Comparison of ENCODE assay signal across 9 cellular contexts in the genomic region with DNA sequence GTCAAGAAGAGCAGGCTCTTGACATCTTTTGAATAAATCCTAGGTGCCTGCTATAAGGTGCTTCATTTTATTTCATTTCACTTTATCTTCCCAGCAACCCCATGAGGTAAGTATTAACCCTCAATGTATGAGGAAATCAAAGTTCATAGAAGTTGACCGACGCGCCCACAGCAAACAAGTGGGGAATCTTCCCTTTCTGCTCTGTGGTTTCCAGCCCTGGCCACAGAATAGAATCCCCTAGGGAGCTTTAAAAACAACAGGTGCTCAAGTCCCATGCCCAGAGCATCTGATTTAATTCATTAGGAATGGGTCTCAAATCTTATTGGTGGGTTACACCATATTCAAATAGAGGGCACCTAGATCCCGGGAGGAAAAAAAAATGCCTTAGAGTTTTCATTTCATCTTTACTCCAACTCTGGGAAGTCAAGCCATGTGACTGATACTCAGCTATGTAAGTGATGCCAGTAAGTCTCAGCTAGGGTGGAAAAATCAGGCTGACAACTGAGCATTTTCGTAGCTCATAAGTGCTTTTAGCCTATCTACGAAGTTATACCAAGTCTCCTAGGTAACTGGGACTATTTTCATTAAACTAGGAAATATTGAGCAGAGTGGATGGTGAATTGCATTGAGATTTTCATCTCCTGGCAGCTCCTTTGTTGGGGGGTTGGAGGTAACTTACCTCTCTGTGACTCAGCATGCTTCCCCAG.
DNase-seq lines count a peak whose midpoint lies in the region; ATAC-seq and TF ChIP-seq lines count a peak whose summit lies in the region.
"Had no signal": no experiment of that assay in that cellular context is flagged by ENCODE, and none has a peak within 500 bp of the region (broad histone marks: within the 10 kb centered on the region; RNA-seq: fewer than 3 reads in every experiment).

No MANE protein-coding gene starts in this region.

- no peak overlapping the region for H3K4me3 ChIP-seq in naive thymus-derived CD4-positive, alpha-beta T cell (ENCODE audit: low read length)

- DNase-seq in naive B cell (peak; percentile 35), NCI-H2227 treated with DMSO at 0.1 percent for 48 hours (lab: John Stamatoyannopoulos, UW) (no peak), GM13977 (ENCODE audit: low spot score) (no peak), progenitor cell of endocrine pancreas (ENCODE audit: low spot score, unreplicated experiment) (no peak)
- DNase-seq in naive thymus-derived CD4-positive, alpha-beta T cell, result no peak
- DNase-seq: activated CD4-positive, alpha-beta T cell treated with anti-CD3 and anti-CD28 coated beads, Interleukin-2, amount 50 U/mL, for 48 hours had no signal

- peaks cover 4 to 17% (median 15%) of the 10 kb centered on the region in 3 donors for H3K27me3 Mint-ChIP-seq in naive B cell
- peaks cover 0 to 6% (median 4%) of the 10 kb centered on the region in 5 donors for H3K27me3 Mint-ChIP-seq in naive thymus-derived CD4-positive, alpha-beta T cell
- H3K27me3 Mint-ChIP-seq in progenitor cell of endocrine pancreas, result no peaks in the 10 kb centered on the region

- no peaks in the 10 kb centered on the region for H3K36me3 ChIP-seq in naive thymus-derived CD4-positive, alpha-beta T cell (ENCODE audit: control insufficient read depth in 2 of 3, insufficient read depth in 3 of 3, low read length in 3 of 3)

- peak overlapping the region; percentile 6 to 91 (median 38) for H3K27ac Mint-ChIP-seq in naive B cell
- no peak overlapping the region for H3K27ac Mint-ChIP-seq in naive thymus-derived CD4-positive, alpha-beta T cell
- no peak overlapping the region for H3K27ac Mint-ChIP-seq in progenitor cell of endocrine pancreas

- H3K4me3 Mint-ChIP-seq in naive B cell (peak overlapping the region; percentile 23 to 83 (median 72)), progenitor cell of endocrine pancreas (ENCODE audit: low read depth) (no peak overlapping the region)
- no peak overlapping the region for H3K4me3 Mint-ChIP-seq in naive thymus-derived CD4-positive, alpha-beta T cell

- H3K4me1 Mint-ChIP-seq in naive B cell (peaks cover 50 to 61% (median 52%) of the 10 kb centered on the region in 3 donors), progenitor cell of endocrine pancreas (ENCODE audit: low read depth) (no peaks in the 10 kb centered on the region)
- H3K4me1 Mint-ChIP-seq in naive thymus-derived CD4-positive, alpha-beta T cell, result peaks cover 0 to 3% (median 0%) of the 10 kb centered on the region in 7 donors

- H3K27me3 ChIP-seq in naive thymus-derived CD4-positive, alpha-beta T cell (ENCODE audit: control insufficient read depth in 2 of 2, insufficient read depth in 2 of 2, low read length in 2 of 2), result no peaks in the 10 kb centered on the region

- no peaks in the 10 kb centered on the region for H3K4me1 ChIP-seq in naive thymus-derived CD4-positive, alpha-beta T cell (ENCODE audit: control insufficient read depth in 2 of 2, insufficient read depth in 2 of 2, low read length in 2 of 2)

- intact Hi-C loops in naive thymus-derived CD4-positive, alpha-beta T cell (cut with micrococcal nuclease), result no loop called here

- CTCF ChIA-PET in naive thymus-derived CD4-positive, alpha-beta T cell (lab: Charles Lee), result no interaction called here

- H3K36me3 Mint-ChIP-seq in naive B cell, result peaks cover 5 to 8% of the 10 kb centered on the region in 2 donors
- no peaks in the 10 kb centered on the region for H3K36me3 Mint-ChIP-seq in naive thymus-derived CD4-positive, alpha-beta T cell
- H3K36me3 Mint-ChIP-seq in progenitor cell of endocrine pancreas (ENCODE audit: insufficient read depth), result no peaks in the 10 kb centered on the region

- POLR2A ChIA-PET in naive thymus-derived CD4-positive, alpha-beta T cell (lab: Charles Lee), result interaction anchor here (0.7 kb wide), 1 partner anchor 10 kb away, joined by 3 read pairs; no protein-coding TSS in a partner anchor

- no peak overlapping the region for H3K27ac ChIP-seq in naive thymus-derived CD4-positive, alpha-beta T cell (ENCODE audit: low read depth, low read length)

- in situ Hi-C loops in GM13977 (cut with MboI; ENCODE audit: low pct_unique_long_range_greater_than_20kb, low sequenced_read_pairs, unreplicated experiment), result no loop called here

- H3K9me3 Mint-ChIP-seq in naive B cell (peaks cover 0 to 14% (median 3%) of the 10 kb centered on the region in 7 donors), progenitor cell of endocrine pancreas (ENCODE audit: low read depth) (no peaks in the 10 kb centered on the region)
- peaks cover 0 to 3% (median 0%) of the 10 kb centered on the region in 11 donors for H3K9me3 Mint-ChIP-seq in naive thymus-derived CD4-positive, alpha-beta T cell

- peak; percentile 86 for ATAC-seq in GM18909 (IDR thresholded peaks at IDR 0.05; ENCODE audit: poor library complexity, unreplicated experiment)
- ATAC-seq in GM21723 (IDR thresholded peaks at IDR 0.05; ENCODE audit: unreplicated experiment), result peak; percentile 79
- ATAC-seq in HG03442 (IDR thresholded peaks at IDR 0.05; ENCODE audit: unreplicated experiment), result peak; percentile 66
- ATAC-seq in naive B cell (ENCODE audit: low read depth in 2 of 2), result peak; percentile 81 to 86
- ATAC-seq in naive thymus-derived CD4-positive, alpha-beta T cell, result no peak

- no peaks in the 10 kb centered on the region for H3K9me3 ChIP-seq in naive thymus-derived CD4-positive, alpha-beta T cell (ENCODE audit: control insufficient read depth in 2 of 3, low read length in 3 of 3)

- no peak for TF ChIP-seq CTCF in GM13977 (IDR thresholded peaks at IDR 0.05; ENCODE audit: extremely low read depth, insufficient read depth, missing control alignments)
- TF ChIP-seq CTCF in progenitor cell of endocrine pancreas (IDR thresholded peaks at IDR 0.05; ENCODE audit: unreplicated experiment), result no peak

Comparison
In these comparisons a context has a peak if more than half of its experiments do, and no peak if none do; other contexts are left out.
1. H3K27ac Mint-ChIP-seq: peak in naive B cell (6 of 6); none in naive thymus-derived CD4-positive, alpha-beta T cell (0 of 9) and progenitor cell of endocrine pancreas (single experiment).
2. H3K4me3 Mint-ChIP-seq: peak in naive B cell (8 of 8); none in naive thymus-derived CD4-positive, alpha-beta T cell (0 of 10) and progenitor cell of endocrine pancreas (single experiment).